Comparison of ENCODE assay signal across 8 cellular contexts in genomic region chr12:110826592-110827200, GRCh38. TPM values are rescaled to one million over a fixed set of nuclear protein-coding genes. Genes with fewer than 3 reads are reported as not detected.
DNase-seq lines count a peak whose midpoint lies in the region; ATAC-seq and TF ChIP-seq lines count a peak whose summit lies in the region.

No MANE protein-coding gene starts in this region.

- H3K36me3 Mint-ChIP-seq in Calu3 (ENCODE audit: insufficient read depth, unreplicated experiment), result no peaks in the 10 kb centered on the region

- no peak overlapping the region for H3K27ac Mint-ChIP-seq in Calu3 (ENCODE audit: unreplicated experiment)

- CTCF ChIA-PET in Calu3 (lab: Charles Lee), result interaction anchor here (1.0 to 5.1 kb wide), 3 partner anchors 61 to 122 kb away, joined by 3 to 30 read pairs (median 7); no protein-coding TSS in a partner anchor

- DNase-seq in Calu3 (peak; percentile 93), GOT3 (lab: John Stamatoyannopoulos, UW) (peak; percentile 28), NCI-H1436 treated with DMSO at 0.1 percent for 48 hours (lab: John Stamatoyannopoulos, UW) (peak; percentile 61), SW480 (ENCODE audit: low spot score) (peak; percentile 82), adipocyte (ENCODE audit: low read depth) (peak; percentile 87), left ventricle myocardium superior (peak; percentile 92), retinal pigment epithelial cell (ENCODE audit: low read depth) (peak; percentile 32)

- TF ChIP-seq CTCF in Calu3 (IDR thresholded peaks at IDR 0.05; ENCODE audit: unreplicated experiment), result peak; percentile 95
- peak; percentile 78 for TF ChIP-seq CTCF in retinal pigment epithelial cell (conservative IDR thresholded peaks at IDR 0.05; ENCODE audit: low read depth, low read length)

- H3K36me3 ChIP-seq in adipocyte (ENCODE audit: control insufficient read depth, insufficient read depth, low read length, severe bottlenecking), result no peaks in the 10 kb centered on the region

- no peaks in the 10 kb centered on the region for H3K9me3 ChIP-seq in adipocyte (ENCODE audit: control insufficient read depth, low read length)

- peak overlapping the region; percentile 61 for H3K4me3 Mint-ChIP-seq in Calu3 (ENCODE audit: low read depth, unreplicated experiment)

- no peaks in the 10 kb centered on the region for H3K4me1 Mint-ChIP-seq in Calu3 (ENCODE audit: low read depth, unreplicated experiment)

- no peaks in the 10 kb centered on the region for H3K9me3 Mint-ChIP-seq in Calu3 (ENCODE audit: low read depth, unreplicated experiment)

- H3K27me3 Mint-ChIP-seq in Calu3 (ENCODE audit: unreplicated experiment), result peaks cover 31% of the 10 kb centered on the region

- peak; percentile 96 for ATAC-seq in left ventricle myocardium superior
- ATAC-seq in GM18873 (IDR thresholded peaks at IDR 0.05; ENCODE audit: low FRiP score, unreplicated experiment), result no peak

- intact Hi-C loops in Calu3 (cut with micrococcal nuclease; ENCODE audit: unreplicated experiment), result loop anchor here (1.0 to 2.0 kb wide), 3 partner anchors 62 to 121 kb away; no protein-coding TSS in a partner anchor
- intact Hi-C loops in left ventricle myocardium superior (cut with micrococcal nuclease), result no loop called here

- H3K4me1 ChIP-seq in adipocyte (ENCODE audit: control insufficient read depth, insufficient read depth, low read length), result peaks cover 4% of the 10 kb centered on the region

- H3K4me3 ChIP-seq in adipocyte (ENCODE audit: low read length), result peak overlapping the region; percentile 82
- peak overlapping the region; percentile 15 for H3K4me3 ChIP-seq in retinal pigment epithelial cell (ENCODE audit: low read length)

- peak overlapping the region; percentile 64 for H3K9ac ChIP-seq in adipocyte (ENCODE audit: low read length)

- H3K27me3 ChIP-seq in adipocyte (replicated peaks; ENCODE audit: control insufficient read depth, insufficient read depth, low read length), result peaks cover 31% of the 10 kb centered on the region

- BruUV-seq in Calu3 (replicated peaks; lab: Mats Ljungman, UMichigan), result no TSS peak

RNA-seq across cellular contexts. Expression of gene CCDC63, which starts 20.1 kb away (rescaled TPM):
- total RNA-seq in Calu3 (2022) (not detected in 2 replicates), left ventricle myocardium superior (not detected)

Comparison
In these comparisons a context has a peak if more than half of its experiments do, and no peak if none do; other contexts are left out.
1. DNase-seq: peak in every context shown above with its lines; median percentile 93 in Calu3; 92 in left ventricle myocardium superior; 87 in adipocyte; 82 in SW480; 61 in NCI-H1436 treated with DMSO at 0.1 percent for 48 hours; 32 in retinal pigment epithelial cell; 28 in GOT3.